10 cellular contexts compared by ENCODE assay signal in genomic region chr11:13354335-13354734, GRCh38.
DNase-seq lines count a peak whose midpoint lies in the region; ATAC-seq and TF ChIP-seq lines count a peak whose summit lies in the region.
"Had no signal": no experiment of that assay in that cellular context is flagged by ENCODE, and none has a peak within 500 bp of the region (broad histone marks: within the 10 kb centered on the region; RNA-seq: fewer than 3 reads in every experiment).

No MANE protein-coding gene starts in this region.

- CTCF ChIA-PET in mammary epithelial cell (lab: Charles Lee; ENCODE audit: low non-redundant PET): interaction anchor here (0.6 kb wide), 2 partner anchors 319 to 698 kb away, joined by 3 to 7 read pairs; no protein-coding TSS in a partner anchor

- H3K4me2 ChIP-seq in mammary epithelial cell (ENCODE audit: insufficient read depth, low read depth, low read length): no peak overlapping the region

- WGBS in mammary epithelial cell (ENCODE audit: low coverage, missing lambda C conversion rate): 97% methylated on average over 5 of the region's 6 CpGs
- 84% methylated on average over 6 of the region's 6 CpGs for WGBS in aorta, 2 donors

- dilution Hi-C loops in mammary epithelial cell (cut with HindIII; ENCODE audit: low sequenced_read_pairs): no loop called here

- no TSS peak for BruUV-seq in mammary epithelial cell (replicated peaks; lab: Mats Ljungman, UMichigan)

- in situ Hi-C loops in mammary epithelial cell (cut with MboI; ENCODE audit: low sequenced_read_pairs in 2 of 2): no loop called here

- H3K79me2 ChIP-seq in mammary epithelial cell (ENCODE audit: insufficient read depth, low read length): no peaks in the 10 kb centered on the region

- H3K4me1 ChIP-seq in mammary epithelial cell (ENCODE audit: insufficient read depth, low read length): no peaks in the 10 kb centered on the region
- no peaks in the 10 kb centered on the region for H3K4me1 ChIP-seq in aorta (ENCODE audit: control insufficient read depth in 1 of 2, insufficient read depth in 2 of 2, low read length in 2 of 2)
- H3K4me1 ChIP-seq: SJCRH30, upper lobe of left lung had no signal

- intact Hi-C loops in mammary epithelial cell (cut with micrococcal nuclease): loop anchor here (2.0 kb wide), 1 partner anchor 108 kb away; the partner anchor contains the start of gene BTBD10
- intact Hi-C loops in aorta (cut with DNase I): no loop called here

- TF ChIP-seq CTCF in GM06990 (IDR thresholded peaks at IDR 0.05; ENCODE audit: insufficient read depth, low read length, poor library complexity, severe bottlenecking) (peak; percentile 23), LNCAP (IDR thresholded peaks at IDR 0.05) (peak; percentile 41; the same call in 1 of the 2 replicates), mammary epithelial cell (conservative IDR thresholded peaks at IDR 0.05 in 1 of 2, IDR thresholded peaks at IDR 0.05 in 1 of 2; ENCODE audit: extremely low read depth in 1 of 2, insufficient read depth in 1 of 2, low read depth in 1 of 2, low read length in 2 of 2) (peak; percentile 31 to 47)

- H3K36me3 ChIP-seq in GM06990 (ENCODE audit: control insufficient read depth, insufficient read depth, low read length) (peaks cover 20% of the 10 kb centered on the region), mammary epithelial cell (ENCODE audit: insufficient read depth, low read length) (peaks cover 5% of the 10 kb centered on the region), aorta (ENCODE audit: control insufficient read depth in 1 of 2, insufficient read depth in 2 of 2, low read length in 1 of 2) (peaks cover 0 to 5% of the 10 kb centered on the region in 2 donors)
- H3K36me3 ChIP-seq: SJCRH30 had no signal

- no peak overlapping the region for H3K4me3 ChIP-seq in GM06990 (replicated peaks; ENCODE audit: low read depth, low read length)
- H3K4me3 ChIP-seq in mammary epithelial cell (replicated peaks in 1 of 3; ENCODE audit: insufficient read depth in 1 of 3, low read depth in 2 of 3, low read length in 3 of 3): no peak overlapping the region
- no peak overlapping the region for H3K4me3 ChIP-seq in aorta (ENCODE audit: low read length in 2 of 2)
- H3K4me3 ChIP-seq: SJCRH30, upper lobe of left lung had no signal

- ATAC-seq in GM21786 (IDR thresholded peaks at IDR 0.05; ENCODE audit: unreplicated experiment) (no peak), aorta (ENCODE audit: low FRiP score) (no peak), HG03097 (IDR thresholded peaks at IDR 0.05; ENCODE audit: low FRiP score, unreplicated experiment) (no peak)

- H2AFZ ChIP-seq in mammary epithelial cell (ENCODE audit: low read depth, low read length): no peak overlapping the region

- H3K9me3 ChIP-seq in mammary epithelial cell (replicated peaks; ENCODE audit: insufficient read depth, low read length) (no peaks in the 10 kb centered on the region), aorta (ENCODE audit: control insufficient read depth, low read length) (no peaks in the 10 kb centered on the region)
- H3K9me3 ChIP-seq: SJCRH30, upper lobe of left lung had no signal

- no peak overlapping the region for H3K9ac ChIP-seq in mammary epithelial cell (ENCODE audit: insufficient read depth, low read length)

- H3K27ac ChIP-seq in mammary epithelial cell (ENCODE audit: insufficient read depth, low read depth, low read length) (no peak overlapping the region), aorta (ENCODE audit: low read depth in 1 of 2, low read length in 2 of 2) (no peak overlapping the region)
- H3K27ac ChIP-seq: SJCRH30, upper lobe of left lung had no signal

- no peaks in the 10 kb centered on the region for H4K20me1 ChIP-seq in mammary epithelial cell (ENCODE audit: insufficient read depth, low read length)

- no peaks in the 10 kb centered on the region for H3K27me3 ChIP-seq in GM06990 (replicated peaks; ENCODE audit: control insufficient read depth, insufficient read depth, low read length)
- no peaks in the 10 kb centered on the region for H3K27me3 ChIP-seq in mammary epithelial cell (ENCODE audit: insufficient read depth, low read length)
- H3K27me3 ChIP-seq in aorta (ENCODE audit: control insufficient read depth in 1 of 2, insufficient read depth in 2 of 2, low read length in 1 of 2): no peaks in the 10 kb centered on the region
- H3K27me3 ChIP-seq: SJCRH30, upper lobe of left lung had no signal

- DNase-seq in GM06990 (ENCODE audit: extremely low read depth, insufficient read length) (no peak), mammary epithelial cell (no peak), myocyte (ENCODE audit: low read depth) (peak; percentile 28), aorta (no peak), GF-D8 (lab: John Stamatoyannopoulos, UW) (no peak)
- DNase-seq: upper lobe of left lung had no signal
